Comparison of ENCODE assay signal across 8 cellular contexts in genomic region chr17:80261159-80261894, GRCh38. TPM values are rescaled to one million over a fixed set of nuclear protein-coding genes. Genes with fewer than 3 reads are reported as not detected.
A peak's percentile ranks its signal among the peaks of the same experiment; 100 is the strongest.
DNase-seq lines count a peak whose midpoint lies in the region; ATAC-seq and TF ChIP-seq lines count a peak whose summit lies in the region.

No MANE protein-coding gene starts in this region.

- in situ Hi-C loops in brain microvascular endothelial cell (cut with HindIII; ENCODE audit: low pct_ligation_motif_present, low sequenced_read_pairs) = no loop called here
- in situ Hi-C loops in gastrocnemius medialis (cut with MboI; ENCODE audit: low sequenced_read_pairs in 4 of 4) = no loop called here

- intact Hi-C loops in gastrocnemius medialis (cut with DNase I; ENCODE audit: low total_unique reads) = loop anchor here (5.0 to 10.0 kb wide), 3 partner anchors 159 to 257 kb away; partner anchors contain the start of gene GAA

- H3K4me1 ChIP-seq in iPS-18a (ENCODE audit: control insufficient read depth, low read depth, low read length) = peaks cover 23% of the 10 kb centered on the region
- peaks cover 27 to 34% of the 10 kb centered on the region in 2 donors for H3K4me1 ChIP-seq in gastrocnemius medialis

- H3K9me3 ChIP-seq in KOPT-K1 (ENCODE audit: insufficient read depth, low read length, poor library complexity, severe bottlenecking) = no peaks in the 10 kb centered on the region
- H3K9me3 ChIP-seq in iPS-18a (ENCODE audit: control insufficient read depth, low read depth, low read length) = no peaks in the 10 kb centered on the region
- H3K9me3 ChIP-seq in gastrocnemius medialis = no peaks in the 10 kb centered on the region

- peak; percentile 28 to 51 for ATAC-seq in gastrocnemius medialis
- ATAC-seq in HG02759 (IDR thresholded peaks at IDR 0.05; ENCODE audit: unreplicated experiment) = no peak
- no peak for ATAC-seq in HG03097 (IDR thresholded peaks at IDR 0.05; ENCODE audit: low FRiP score, unreplicated experiment)

- H3K27me3 ChIP-seq in brain microvascular endothelial cell (replicated peaks) (no peaks in the 10 kb centered on the region), iPS-18a (ENCODE audit: control insufficient read depth, insufficient read depth, low read length) (no peaks in the 10 kb centered on the region), gastrocnemius medialis (no peaks in the 10 kb centered on the region)

- TF ChIP-seq CTCF in brain microvascular endothelial cell (IDR thresholded peaks at IDR 0.05; ENCODE audit: low read depth, low read length, missing control alignments) = no peak
- TF ChIP-seq CTCF in gastrocnemius medialis (IDR thresholded peaks at IDR 0.05 in 4 of 5, conservative IDR thresholded peaks at IDR 0.05 in 1 of 5) = no peak

- peak overlapping the region; percentile 99 for H3K27ac ChIP-seq in KOPT-K1 (ENCODE audit: low read depth, low read length, poor library complexity, severe bottlenecking)
- peak overlapping the region; percentile 94 for H3K27ac ChIP-seq in brain microvascular endothelial cell
- H3K27ac ChIP-seq in iPS-18a (ENCODE audit: low read length) = peak overlapping the region; percentile 90
- H3K27ac ChIP-seq in gastrocnemius medialis = peak overlapping the region; percentile 93 to 100 (median 98)

- H3K4me3 ChIP-seq in brain microvascular endothelial cell (ENCODE audit: low read depth, low read length) = peak overlapping the region; percentile 77
- H3K4me3 ChIP-seq in iPS-18a (ENCODE audit: low read length) = peak overlapping the region; percentile 87
- H3K4me3 ChIP-seq in gastrocnemius medialis = peak overlapping the region; percentile 85 to 99 (median 92)

- peaks cover 9% of the 10 kb centered on the region for H3K36me3 ChIP-seq in KOPT-K1 (ENCODE audit: insufficient read depth, low read length)
- H3K36me3 ChIP-seq in brain microvascular endothelial cell (replicated peaks) = peaks cover 3% of the 10 kb centered on the region
- no peaks in the 10 kb centered on the region for H3K36me3 ChIP-seq in iPS-18a (ENCODE audit: control insufficient read depth, low read depth, low read length)
- H3K36me3 ChIP-seq in gastrocnemius medialis = peaks cover 0 to 3% of the 10 kb centered on the region in 2 donors

- H3K9ac ChIP-seq in iPS-18a (ENCODE audit: low read length) = peak overlapping the region; percentile 95

- TF ChIP-seq POLR2A in gastrocnemius medialis (IDR thresholded peaks at IDR 0.05) = no peak

- DNase-seq in Daoy (ENCODE audit: low read depth) = peak; percentile 50
- peak; percentile 32 to 89 (median 58) for DNase-seq in T-helper 1 cell
- DNase-seq in brain microvascular endothelial cell = peak; percentile 24
- peak; percentile 46 to 53 for DNase-seq in gastrocnemius medialis

RNA-seq across cellular contexts. Expression of gene RNF213, which starts 0.7 kb away (rescaled TPM):
- 19.0 and 22.2 TPM in 2 replicates for total RNA-seq in Daoy (2014; rRNA removed; shearing (Covaris generic))
- total RNA-seq in gastrocnemius medialis = 10 to 100 TPM; 24.1 to 51.8 (median 28.6) TPM

RNA-seq across cellular contexts. Expression of gene SLC26A11, which starts 41.1 kb away (rescaled TPM):
- 0.69 and 1.9 TPM in 2 replicates for total RNA-seq in Daoy (2014; rRNA removed; shearing (Covaris generic))
- total RNA-seq in gastrocnemius medialis = 1 to 10 TPM; 2.6 to 3.3 (median 3.1) TPM

RNA-seq across cellular contexts. Expression of gene SGSH, which starts 41.2 kb away (rescaled TPM):
- total RNA-seq in Daoy (2014; rRNA removed; shearing (Covaris generic)) = 2.1 and 2.4 TPM in 2 replicates
- total RNA-seq in gastrocnemius medialis = 10 to 100 TPM in 1 of 4 donors, 1 to 10 TPM in 3; 3.2 to 11.7 (median 6.1) TPM

Comparison
In these comparisons a context has a peak if more than half of its experiments do, and no peak if none do; other contexts are left out.
1. ATAC-seq: peak in gastrocnemius medialis (2 of 2); none in HG02759 (single experiment) and HG03097 (single experiment).
2. Peak in every context shown above with its lines, with median percentiles within 50 percentile points of each other: DNase-seq, H3K27ac ChIP-seq and H3K4me3 ChIP-seq.